In genomic region chr11:4826425-4826824, GRCh38 we compare ENCODE assay signal across 14 cellular contexts. TPM values are rescaled to one million over a fixed set of nuclear protein-coding genes. Genes with fewer than 3 reads are reported as not detected.
DNase-seq lines count a peak whose midpoint lies in the region; ATAC-seq, FAIRE-seq and TF ChIP-seq lines count a peak whose summit lies in the region.
"Had no signal": no experiment of that assay in that cellular context is flagged by ENCODE, and none has a peak within 500 bp of the region (broad histone marks: within the 10 kb centered on the region; RNA-seq: fewer than 3 reads in every experiment).

No MANE protein-coding gene starts in this region.

- POLR2A ChIA-PET in A673 (lab: Charles Lee; ENCODE audit: low non-redundant PET) = no interaction called here

- no peak overlapping the region for H2AFZ ChIP-seq in keratinocyte (ENCODE audit: control insufficient read depth, low read length)

- H4K20me1 ChIP-seq in keratinocyte (ENCODE audit: control insufficient read depth, extremely low read depth, insufficient read depth, low read length) = no peaks in the 10 kb centered on the region

- H3K27ac ChIP-seq in A673 (ENCODE audit: low read depth, low read length, poor library complexity, severe bottlenecking) = no peak overlapping the region
- H3K27ac ChIP-seq in keratinocyte (ENCODE audit: control insufficient read depth, insufficient read depth, low read length) = no peak overlapping the region
- H3K27ac ChIP-seq: KMS-11, SJSA1 had no signal

- CTCF ChIA-PET in A673 (lab: Charles Lee) = interaction anchor here (2.0 kb wide), 1 partner anchor 190 kb away, joined by 10 read pairs; no protein-coding TSS in a partner anchor

- no peak for ATAC-seq in HG03457 (IDR thresholded peaks at IDR 0.05; ENCODE audit: unreplicated experiment)
- no peak for ATAC-seq in GM21825 (IDR thresholded peaks at IDR 0.05; ENCODE audit: unreplicated experiment)
- no peak for ATAC-seq in HG03095 (IDR thresholded peaks at IDR 0.05; ENCODE audit: unreplicated experiment)
- ATAC-seq: activated CD8-positive, alpha-beta memory T cell treated with anti-CD3 and anti-CD28 coated beads, Interleukin-2, amount 10 ng/mL, durations not matched to agents 7 days and 5 days had no signal

- H3K4me2 ChIP-seq in keratinocyte (ENCODE audit: control insufficient read depth, extremely low read depth, insufficient read depth, low read depth, low read length) = no peak overlapping the region
- H3K4me2 ChIP-seq: KMS-11 had no signal

- TF ChIP-seq CTCF in A673 (conservative IDR thresholded peaks at IDR 0.05; ENCODE audit: low read depth, low read length) (peak; percentile 35; the same call in 1 of the 2 replicates), keratinocyte (optimal IDR thresholded peaks at IDR 0.05 in 1 of 3, IDR thresholded peaks at IDR 0.05 in 1 of 3, conservative IDR thresholded peaks at IDR 0.05 in 1 of 3; ENCODE audit: extremely low read depth in 1 of 3, insufficient read depth in 2 of 3, low read length in 3 of 3) (peak in 2 of 3 experiments; percentile 37 to 49)

- H3K9me3 ChIP-seq in A673 (ENCODE audit: low read depth, low read length, poor library complexity, severe bottlenecking) (no peaks in the 10 kb centered on the region), adipocyte (ENCODE audit: control insufficient read depth, low read length) (no peaks in the 10 kb centered on the region), keratinocyte (ENCODE audit: control insufficient read depth, low read depth, low read length) (no peaks in the 10 kb centered on the region)
- H3K9me3 ChIP-seq: SJSA1 had no signal

- DNase-seq in A673 (ENCODE audit: low spot score) (no peak), HCEC 1CT (peak; percentile 6), adipocyte (ENCODE audit: low read depth) (peak; percentile 6), keratinocyte (ENCODE audit: low read depth, low spot score) (no peak), C1 segment of cervical spinal cord (lab: John Stamatoyannopoulos, UW) (no peak)
- DNase-seq: activated CD8-positive, alpha-beta memory T cell treated with anti-CD3 and anti-CD28 coated beads, Interleukin-2, amount 10 ng/mL, durations not matched to agents 7 days and 5 days; CD4-positive, CD25-positive, alpha-beta regulatory T cell; cerebellar nuclear complex; small intestine had no signal

- H3K9me1 ChIP-seq in keratinocyte (ENCODE audit: control insufficient read depth, extremely low read depth, insufficient read depth, low read length) = no peaks in the 10 kb centered on the region

- H3K27me3 ChIP-seq in A673 (replicated peaks; ENCODE audit: insufficient read depth, low read depth, low read length, poor library complexity) = peaks cover 2% of the 10 kb centered on the region
- H3K27me3 ChIP-seq in adipocyte (replicated peaks; ENCODE audit: control insufficient read depth, insufficient read depth, low read length) = no peaks in the 10 kb centered on the region
- no peaks in the 10 kb centered on the region for H3K27me3 ChIP-seq in keratinocyte (ENCODE audit: control insufficient read depth, extremely low read depth, insufficient read depth, low read length)

- FAIRE-seq in keratinocyte (lab: Jason Lieb, UNC) = no peak
- FAIRE-seq: small intestine had no signal

- dilution Hi-C loops in keratinocyte (cut with MboI; ENCODE audit: extremely low pct_ligation_motif_present, low sequenced_read_pairs) = no loop called here

- BruUV-seq in A673 (replicated peaks; lab: Mats Ljungman, UMichigan) = no TSS peak

- no peaks in the 10 kb centered on the region for H3K79me2 ChIP-seq in keratinocyte (ENCODE audit: control insufficient read depth, insufficient read depth, low read length)

- H3K9ac ChIP-seq in adipocyte (ENCODE audit: low read length) (no peak overlapping the region), keratinocyte (ENCODE audit: control insufficient read depth, extremely low read depth, insufficient read depth, low read length) (no peak overlapping the region)
- H3K9ac ChIP-seq: KMS-11 had no signal

- H3K4me3 ChIP-seq in A673 (ENCODE audit: low read depth, low read length, poor library complexity, severe bottlenecking) (no peak overlapping the region), adipocyte (ENCODE audit: low read length) (no peak overlapping the region), keratinocyte (ENCODE audit: control insufficient read depth in 2 of 3, extremely low read depth in 1 of 3, insufficient read depth in 2 of 3, low read depth in 1 of 3, low read length in 3 of 3) (no peak overlapping the region)
- H3K4me3 ChIP-seq: SJSA1 had no signal

- no peaks in the 10 kb centered on the region for H3K4me1 ChIP-seq in A673 (ENCODE audit: insufficient read depth, low read length, poor library complexity, severe bottlenecking)
- H3K4me1 ChIP-seq in adipocyte (ENCODE audit: control insufficient read depth, insufficient read depth, low read length) = no peaks in the 10 kb centered on the region
- no peaks in the 10 kb centered on the region for H3K4me1 ChIP-seq in keratinocyte (ENCODE audit: control insufficient read depth, extremely low read depth, insufficient read depth, low read length)
- H3K4me1 ChIP-seq: SJSA1 had no signal

- intact Hi-C loops in A673 (cut with micrococcal nuclease; ENCODE audit: unreplicated experiment) = loop anchor here (2.0 kb wide), 1 partner anchor 190 kb away; the partner anchor contains the start of gene OR51D1

- no peaks in the 10 kb centered on the region for H3K36me3 ChIP-seq in A673 (ENCODE audit: insufficient read depth, low read length, poor library complexity, severe bottlenecking)
- H3K36me3 ChIP-seq in adipocyte (ENCODE audit: control insufficient read depth, insufficient read depth, low read length, severe bottlenecking) = no peaks in the 10 kb centered on the region
- H3K36me3 ChIP-seq in keratinocyte (ENCODE audit: control insufficient read depth in 2 of 2, extremely low read depth in 1 of 2, insufficient read depth in 2 of 2, low read length in 2 of 2) = no peaks in the 10 kb centered on the region
- H3K36me3 ChIP-seq: SJSA1 had no signal

RNA-seq across cellular contexts. Expression of gene OR51F2, which starts 5.3 kb away (rescaled TPM):
- total RNA-seq in A673 (2021) = not detected in 2 replicates
- polyA plus RNA-seq in keratinocyte = not detected in 3 replicates
- not detected for polyA plus RNA-seq in keratinocyte (2011; ENCODE audit: low read depth)
- not detected in 2 replicates for polyA plus RNA-seq in keratinocyte (2011; cell fraction: cytosol; rRNA removed)
- polyA plus RNA-seq in keratinocyte (2011; cell fraction: nucleus; rRNA removed) = not detected in 2 replicates
- not detected in 2 replicates for polyA plus RNA-seq in keratinocyte (2012; ENCODE audit: low replicate concordance)
- polyA minus RNA-seq in keratinocyte = not detected in 3 replicates
- polyA minus RNA-seq in keratinocyte (2011; cell fraction: cytosol; rRNA and poly(A)+ RNA removed) = not detected
- polyA minus RNA-seq in keratinocyte (2011; cell fraction: nucleus; rRNA and poly(A)+ RNA removed) = not detected in 2 replicates
- total RNA-seq: activated CD8-positive, alpha-beta memory T cell treated with anti-CD3 and anti-CD28 coated beads, Interleukin-2, amount 10 ng/mL, durations not matched to agents 7 days and 5 days; CD4-positive, CD25-positive, alpha-beta regulatory T cell; SJSA1 had no signal
- polyA plus RNA-seq: CD4-positive, CD25-positive, alpha-beta regulatory T cell; small intestine had no signal

RNA-seq across cellular contexts. Expression of gene OR52R1, which starts 22.2 kb away (rescaled TPM):
- total RNA-seq in A673 (2021) = not detected in 2 replicates
- not detected in 3 replicates for polyA plus RNA-seq in keratinocyte
- not detected for polyA plus RNA-seq in keratinocyte (2011; ENCODE audit: low read depth)
- polyA plus RNA-seq in keratinocyte (2011; cell fraction: cytosol; rRNA removed) = not detected in 2 replicates
- not detected in 2 replicates for polyA plus RNA-seq in keratinocyte (2011; cell fraction: nucleus; rRNA removed)
- not detected in 2 replicates for polyA plus RNA-seq in keratinocyte (2012; ENCODE audit: low replicate concordance)
- not detected in 3 replicates for polyA minus RNA-seq in keratinocyte
- not detected for polyA minus RNA-seq in keratinocyte (2011; cell fraction: cytosol; rRNA and poly(A)+ RNA removed)
- not detected in 2 replicates for polyA minus RNA-seq in keratinocyte (2011; cell fraction: nucleus; rRNA and poly(A)+ RNA removed)
- total RNA-seq: activated CD8-positive, alpha-beta memory T cell treated with anti-CD3 and anti-CD28 coated beads, Interleukin-2, amount 10 ng/mL, durations not matched to agents 7 days and 5 days; CD4-positive, CD25-positive, alpha-beta regulatory T cell; SJSA1 had no signal
- polyA plus RNA-seq: CD4-positive, CD25-positive, alpha-beta regulatory T cell; small intestine had no signal

RNA-seq across cellular contexts. Expression of gene OR51S1, which starts 22.6 kb away (rescaled TPM):
- total RNA-seq in A673 (2021) = not detected in 2 replicates
- polyA plus RNA-seq in keratinocyte = not detected in 3 replicates
- not detected for polyA plus RNA-seq in keratinocyte (2011; ENCODE audit: low read depth)
- polyA plus RNA-seq in keratinocyte (2011; cell fraction: cytosol; rRNA removed) = not detected in 2 replicates
- polyA plus RNA-seq in keratinocyte (2011; cell fraction: nucleus; rRNA removed) = not detected in 2 replicates
- polyA plus RNA-seq in keratinocyte (2012; ENCODE audit: low replicate concordance) = not detected in 2 replicates
- not detected in 3 replicates for polyA minus RNA-seq in keratinocyte
- not detected for polyA minus RNA-seq in keratinocyte (2011; cell fraction: cytosol; rRNA and poly(A)+ RNA removed)
- polyA minus RNA-seq in keratinocyte (2011; cell fraction: nucleus; rRNA and poly(A)+ RNA removed) = not detected in 2 replicates
- total RNA-seq: activated CD8-positive, alpha-beta memory T cell treated with anti-CD3 and anti-CD28 coated beads, Interleukin-2, amount 10 ng/mL, durations not matched to agents 7 days and 5 days; CD4-positive, CD25-positive, alpha-beta regulatory T cell; SJSA1 had no signal
- polyA plus RNA-seq: CD4-positive, CD25-positive, alpha-beta regulatory T cell; small intestine had no signal

RNA-seq across cellular contexts. Expression of gene OR51T1, which starts 55.3 kb away (rescaled TPM):
- total RNA-seq in A673 (2021) = not detected in 2 replicates
- not detected in 3 replicates for polyA plus RNA-seq in keratinocyte
- not detected for polyA plus RNA-seq in keratinocyte (2011; ENCODE audit: low read depth)
- not detected in 2 replicates for polyA plus RNA-seq in keratinocyte (2011; cell fraction: cytosol; rRNA removed)
- polyA plus RNA-seq in keratinocyte (2011; cell fraction: nucleus; rRNA removed) = not detected in 2 replicates
- polyA plus RNA-seq in keratinocyte (2012; ENCODE audit: low replicate concordance) = not detected in 2 replicates
- polyA minus RNA-seq in keratinocyte = 0.92 TPM in 1 of 3 replicates, not detected in the others
- polyA minus RNA-seq in keratinocyte (2011; cell fraction: cytosol; rRNA and poly(A)+ RNA removed) = not detected
- polyA minus RNA-seq in keratinocyte (2011; cell fraction: nucleus; rRNA and poly(A)+ RNA removed) = not detected in 2 replicates
- total RNA-seq: activated CD8-positive, alpha-beta memory T cell treated with anti-CD3 and anti-CD28 coated beads, Interleukin-2, amount 10 ng/mL, durations not matched to agents 7 days and 5 days; CD4-positive, CD25-positive, alpha-beta regulatory T cell; SJSA1 had no signal
- polyA plus RNA-seq: CD4-positive, CD25-positive, alpha-beta regulatory T cell; small intestine had no signal

RNA-seq across cellular contexts. Expression of gene OR51F1, which starts 56.7 kb away (rescaled TPM):
- not detected in 2 replicates for total RNA-seq in A673 (2021)
- not detected in 3 replicates for polyA plus RNA-seq in keratinocyte
- polyA plus RNA-seq in keratinocyte (2011; ENCODE audit: low read depth) = not detected
- polyA plus RNA-seq in keratinocyte (2011; cell fraction: cytosol; rRNA removed) = not detected in 2 replicates
- not detected in 2 replicates for polyA plus RNA-seq in keratinocyte (2011; cell fraction: nucleus; rRNA removed)
- not detected in 2 replicates for polyA plus RNA-seq in keratinocyte (2012; ENCODE audit: low replicate concordance)
- polyA minus RNA-seq in keratinocyte = not detected in 3 replicates
- polyA minus RNA-seq in keratinocyte (2011; cell fraction: cytosol; rRNA and poly(A)+ RNA removed) = not detected
- polyA minus RNA-seq in keratinocyte (2011; cell fraction: nucleus; rRNA and poly(A)+ RNA removed) = not detected in 2 replicates
- total RNA-seq: activated CD8-positive, alpha-beta memory T cell treated with anti-CD3 and anti-CD28 coated beads, Interleukin-2, amount 10 ng/mL, durations not matched to agents 7 days and 5 days; CD4-positive, CD25-positive, alpha-beta regulatory T cell; SJSA1 had no signal
- polyA plus RNA-seq: CD4-positive, CD25-positive, alpha-beta regulatory T cell; small intestine had no signal

Comparison
In these comparisons a context has a peak if more than half of its experiments do, and no peak if none do; other contexts are left out.
1. DNase-seq: peak in HCEC 1CT (single experiment) and adipocyte (single experiment); none in A673 (single experiment), keratinocyte (single experiment) and C1 segment of cervical spinal cord (0 of 14).